Comparison of ENCODE assay signal across 26 cellular contexts in the genomic region with DNA sequence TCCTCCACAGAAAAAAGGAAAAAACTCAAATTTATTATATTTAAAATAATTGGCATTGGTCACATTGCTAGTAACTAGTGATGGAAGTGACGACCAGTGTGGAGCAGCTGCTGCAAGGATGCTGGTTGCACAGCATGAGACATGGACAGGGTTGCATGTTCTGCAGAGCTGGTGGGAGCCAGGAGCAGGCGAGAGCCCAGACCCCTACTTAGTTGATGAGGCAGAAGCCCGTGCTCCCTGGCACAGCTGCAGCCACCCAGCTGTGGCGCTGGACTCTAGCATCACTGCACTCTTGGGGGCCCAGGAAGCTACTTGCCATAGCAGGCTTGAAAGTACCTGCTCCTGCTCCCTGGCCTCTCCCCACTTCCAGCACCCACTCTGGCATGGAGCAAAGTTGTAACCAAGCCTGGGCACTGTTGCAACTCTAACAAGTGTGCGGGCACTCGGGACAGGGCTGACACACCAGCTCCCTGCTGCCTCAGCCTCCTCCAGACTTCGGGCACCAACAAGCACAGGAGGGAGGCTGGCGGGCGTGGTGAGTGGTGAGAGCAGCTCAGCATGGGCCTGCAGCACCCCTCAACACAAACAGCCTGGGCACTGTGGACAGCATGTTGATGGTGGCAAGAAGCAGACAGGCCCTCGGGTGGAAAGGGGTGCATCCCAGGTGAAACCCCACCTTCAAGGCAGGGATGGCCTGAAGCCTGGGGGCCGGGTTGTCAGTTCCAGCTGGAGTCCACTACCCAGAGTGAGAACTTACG.
"Had no signal": no experiment of that assay in that cellular context is flagged by ENCODE, and none has a peak within 500 bp of the region (broad histone marks: within the 10 kb centered on the region; RNA-seq: fewer than 3 reads in every experiment).

No MANE protein-coding gene starts in this region.

- H3K4me1 Mint-ChIP-seq: activated CD4-positive, alpha-beta T cell treated with anti-CD3 and anti-CD28 coated beads, Interleukin-2, amount 10 ng/mL, durations not matched to agents 24 days and 14 days; activated naive CD4-positive, alpha-beta T cell treated with anti-CD3 and anti-CD28 coated beads, Interleukin-2, amount 50 U/mL, for 24 hours; activated naive CD8-positive, alpha-beta T cell treated with anti-CD3 and anti-CD28 coated beads, Interleukin-2, amount 10 ng/mL, durations not matched to agents 7 days and 5 days had no signal

- H3K36me3 ChIP-seq: ascending aorta, SJSA1 had no signal

- H3K4me1 ChIP-seq: ascending aorta, SJSA1 had no signal

- H3K4me3 Mint-ChIP-seq: activated CD4-positive, alpha-beta T cell treated with anti-CD3 and anti-CD28 coated beads, Interleukin-2, amount 10 ng/mL, durations not matched to agents 24 days and 14 days; activated CD8-positive, alpha-beta T cell treated with anti-CD3 and anti-CD28 coated beads for 36 hours; activated naive CD4-positive, alpha-beta T cell treated with anti-CD3 and anti-CD28 coated beads, Interleukin-2, amount 50 U/mL, for 24 hours; activated naive CD8-positive, alpha-beta T cell treated with anti-CD3 and anti-CD28 coated beads, Interleukin-2, amount 10 ng/mL, durations not matched to agents 7 days and 5 days; T-helper 1 cell treated with Interleukin-12 subunit alpha and Interleukin-12 subunit beta and Interleukin-4 antibody, amounts not matched to agents 30 μg/mL and 1 μg/mL, for 36 hours; T-helper 2 cell treated with Interferon-gamma antibody and Interleukin-4, amounts not matched to agents 5 μg/mL and 100 μg/mL, for 36 hours had no signal

- H3K27ac ChIP-seq: ascending aorta, KMS-11, PC-9, SJSA1 had no signal

- H3K9ac ChIP-seq: KMS-11, SK-N-SH had no signal

- H3K4me3 ChIP-seq: ascending aorta, PC-9, SJSA1 had no signal

- FAIRE-seq: RCC 7860, TTC549 had no signal

- H3K27ac Mint-ChIP-seq: activated CD4-positive, alpha-beta T cell treated with anti-CD3 and anti-CD28 coated beads, Interleukin-2, amount 10 ng/mL, durations not matched to agents 24 days and 14 days; activated CD8-positive, alpha-beta T cell treated with anti-CD3 and anti-CD28 coated beads for 36 hours; activated naive CD4-positive, alpha-beta T cell treated with anti-CD3 and anti-CD28 coated beads, Interleukin-2, amount 50 U/mL, for 24 hours; activated naive CD8-positive, alpha-beta T cell treated with anti-CD3 and anti-CD28 coated beads, Interleukin-2, amount 10 ng/mL, durations not matched to agents 7 days and 5 days; activated T-helper 2 cell treated with anti-CD3 and anti-CD28 coated beads, Interferon-gamma antibody, Interleukin-2, Interleukin-4, amounts not matched to agents 10 μg/mL and 5 μg/mL and 100 μg/mL, durations not matched to agents 14 hours and 24 hours and 36 hours; T-helper 1 cell treated with Interleukin-12 subunit alpha and Interleukin-12 subunit beta and Interleukin-4 antibody, amounts not matched to agents 30 μg/mL and 1 μg/mL, for 36 hours; T-helper 2 cell treated with Interferon-gamma antibody and Interleukin-4, amounts not matched to agents 5 μg/mL and 100 μg/mL, for 36 hours had no signal

- H3K9me3 ChIP-seq: ascending aorta, SJSA1, SK-N-SH had no signal

- H3K36me3 Mint-ChIP-seq: activated naive CD4-positive, alpha-beta T cell treated with anti-CD3 and anti-CD28 coated beads, Interleukin-2, amount 50 U/mL, for 24 hours; activated naive CD8-positive, alpha-beta T cell treated with anti-CD3 and anti-CD28 coated beads, Interleukin-2, amount 10 ng/mL, durations not matched to agents 7 days and 5 days had no signal

- H3K4me2 ChIP-seq: KMS-11, PC-9, SK-N-SH had no signal

- H2AFZ ChIP-seq: PC-9 had no signal

- H3K27me3 Mint-ChIP-seq: activated CD4-positive, alpha-beta T cell treated with anti-CD3 and anti-CD28 coated beads, Interleukin-2, amount 10 ng/mL, durations not matched to agents 24 days and 14 days; activated CD8-positive, alpha-beta T cell treated with anti-CD3 and anti-CD28 coated beads for 36 hours; activated naive CD4-positive, alpha-beta T cell treated with anti-CD3 and anti-CD28 coated beads, Interleukin-2, amount 50 U/mL, for 24 hours; activated naive CD8-positive, alpha-beta T cell treated with anti-CD3 and anti-CD28 coated beads, Interleukin-2, amount 10 ng/mL, durations not matched to agents 7 days and 5 days had no signal

- H3K9me3 Mint-ChIP-seq: activated CD8-positive, alpha-beta T cell treated with anti-CD3 and anti-CD28 coated beads for 36 hours; activated naive CD4-positive, alpha-beta T cell treated with anti-CD3 and anti-CD28 coated beads, Interleukin-2, amount 50 U/mL, for 24 hours had no signal

- H3K27me3 ChIP-seq: ascending aorta, SJSA1 had no signal

- DNase-seq: activated CD4-positive, alpha-beta T cell treated with anti-CD3 and anti-CD28 coated beads, Interleukin-2, amount 10 ng/mL, durations not matched to agents 24 days and 14 days; activated CD4-positive, alpha-beta T cell treated with anti-CD3 and anti-CD28 coated beads, Interleukin-2, amount 50 U/mL, for 4 hours; activated CD8-positive, alpha-beta T cell treated with anti-CD3 and anti-CD28 coated beads for 36 hours; activated gamma-delta T cell; activated naive CD4-positive, alpha-beta T cell treated with Interleukin-2 at 50 U/mL for 16 hours; activated naive CD8-positive, alpha-beta T cell treated with anti-CD3 and anti-CD28 coated beads, Interleukin-2, amount 10 ng/mL, durations not matched to agents 7 days and 5 days; activated T-cell treated with anti-CD3 and anti-CD28 coated beads, Interleukin-2, amount 50 U/mL, for 1 hour; amygdala; MM.1S; MV-4-11; NCI-H187; NCI-H2029 treated with DMSO at 0.1 percent for 48 hours; NCI-H2107; NCI-H510A; SHP77 treated with DMSO at 0.1 percent for 48 hours had no signal

- ATAC-seq: activated CD8-positive, alpha-beta T cell treated with anti-CD3 and anti-CD28 coated beads for 36 hours had no signal
